Comparison of ENCODE assay signal across 25 cellular contexts in the genomic region with DNA sequence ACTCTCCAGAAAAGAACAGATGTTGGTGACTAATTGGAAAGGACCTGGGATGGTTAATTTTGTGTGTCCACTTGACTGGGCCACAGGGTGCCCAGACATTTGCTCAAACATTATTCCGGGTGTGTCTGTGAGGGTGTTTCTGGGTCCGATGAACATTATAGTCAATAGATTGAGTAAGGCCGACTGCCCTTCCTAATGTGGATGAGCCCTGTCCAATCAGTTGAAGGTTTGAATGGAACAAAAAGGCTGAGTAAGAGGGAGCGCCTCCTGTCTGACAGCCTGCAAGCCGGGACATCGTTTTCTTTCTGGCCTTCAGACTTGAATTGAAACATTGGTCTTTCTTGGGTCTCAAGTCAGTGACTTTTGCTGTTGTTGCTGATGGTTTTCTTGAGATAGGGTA. TPM values are rescaled to one million over a fixed set of nuclear protein-coding genes. Genes with fewer than 3 reads are reported as not detected.
DNase-seq lines count a peak whose midpoint lies in the region; ATAC-seq and TF ChIP-seq lines count a peak whose summit lies in the region.
"Had no signal": no experiment of that assay in that cellular context is flagged by ENCODE, and none has a peak within 500 bp of the region (broad histone marks: within the 10 kb centered on the region; RNA-seq: fewer than 3 reads in every experiment).

No MANE protein-coding gene starts in this region.

- no peak overlapping the region for H3K4me2 ChIP-seq in Karpas-422 (ENCODE audit: low read depth, low read length, poor library complexity, severe bottlenecking)
- H3K4me2 ChIP-seq in mesenchymal stem cell (ENCODE audit: low read length, poor library complexity, severe bottlenecking): no peak overlapping the region
- H3K4me2 ChIP-seq: GM23338 had no signal

- peaks cover 20% of the 10 kb centered on the region for H3K4me1 Mint-ChIP-seq in activated T-cell treated with anti-CD3 and anti-CD28 coated beads, Interleukin-2, amount 50 U/mL, for 72 hours (ENCODE audit: low read depth)
- H3K4me1 Mint-ChIP-seq: GM23338 had no signal

- H3K36me3 Mint-ChIP-seq in activated T-cell treated with anti-CD3 and anti-CD28 coated beads, Interleukin-2, amount 50 U/mL, for 72 hours (ENCODE audit: insufficient read depth in 2 of 2): peaks cover 9 to 16% of the 10 kb centered on the region in 2 donors
- H3K36me3 Mint-ChIP-seq: CD14-positive monocyte; CD8-positive, alpha-beta memory T cell had no signal

- 94% methylated on average over 6 of the region's 6 CpGs for WGBS in mesenchymal stem cell

- H3K9me3 ChIP-seq in Karpas-422 (ENCODE audit: low read length) (no peaks in the 10 kb centered on the region), RWPE2 (ENCODE audit: severe bottlenecking) (no peaks in the 10 kb centered on the region), mesenchymal stem cell (ENCODE audit: control insufficient read depth, low read length) (peaks cover 2% of the 10 kb centered on the region)
- H3K9me3 ChIP-seq: BE2C had no signal

- H3K79me2 ChIP-seq in ACC112 (ENCODE audit: control insufficient read depth, insufficient read depth, low read length, unreplicated experiment): no peaks in the 10 kb centered on the region
- H3K79me2 ChIP-seq in Karpas-422 (ENCODE audit: low read length): no peaks in the 10 kb centered on the region

- no peak overlapping the region for H3K14ac ChIP-seq in mesenchymal stem cell (ENCODE audit: low read length in 2 of 2)

- no peak for TF ChIP-seq CTCF in RWPE2 (IDR thresholded peaks at IDR 0.05; ENCODE audit: poor library complexity, severe bottlenecking)

- no peak overlapping the region for H2BK120ac ChIP-seq in mesenchymal stem cell (ENCODE audit: low read depth, low read length)

- H3K9ac ChIP-seq in Karpas-422 (ENCODE audit: low read length) (no peak overlapping the region), mesenchymal stem cell (ENCODE audit: low read length) (no peak overlapping the region)
- H3K9ac ChIP-seq: BLaER1 treated with 17β-estradiol and CSF1 and Interleukin-3, amounts not matched to agents 10 nM and 100 nM had no signal

- H3K27me3 Mint-ChIP-seq in activated T-cell treated with anti-CD3 and anti-CD28 coated beads, Interleukin-2, amount 50 U/mL, for 72 hours (ENCODE audit: low read depth): peaks cover 5% of the 10 kb centered on the region

- H2BK15ac ChIP-seq in mesenchymal stem cell (ENCODE audit: low read depth, poor library complexity, severe bottlenecking): peak overlapping the region; percentile 67

- no peaks in the 10 kb centered on the region for H4K20me1 ChIP-seq in Karpas-422 (ENCODE audit: insufficient read depth, low read depth, low read length)
- H4K20me1 ChIP-seq: BLaER1 treated with 17β-estradiol and CSF1 and Interleukin-3, amounts not matched to agents 10 nM and 100 nM had no signal

- H3K27ac ChIP-seq in ACC112 (ENCODE audit: low read depth, low read length) (peak overlapping the region; percentile 53; the same call in 1 of the 2 replicates), Karpas-422 (ENCODE audit: low read length) (no peak overlapping the region), RWPE2 (ENCODE audit: poor library complexity, severe bottlenecking) (no peak overlapping the region), mesenchymal stem cell (ENCODE audit: low read length, poor library complexity, severe bottlenecking) (no peak overlapping the region)
- H3K27ac ChIP-seq: 22Rv1 had no signal

- H2AK5ac ChIP-seq in mesenchymal stem cell (ENCODE audit: low read length, severe bottlenecking): no peak overlapping the region

- H3K18ac ChIP-seq in mesenchymal stem cell (ENCODE audit: low read depth in 1 of 2, low read length in 2 of 2): peak overlapping the region in 1 of 2 experiments; percentile 17

- H3K79me1 ChIP-seq in mesenchymal stem cell (replicated peaks; ENCODE audit: low read length, poor library complexity, severe bottlenecking): no peaks in the 10 kb centered on the region

- no peak overlapping the region for H2BK12ac ChIP-seq in mesenchymal stem cell (ENCODE audit: low read length in 2 of 2)

- no peak overlapping the region for H4K91ac ChIP-seq in mesenchymal stem cell (ENCODE audit: low read length)

- H4K8ac ChIP-seq in mesenchymal stem cell (ENCODE audit: low read length): no peak overlapping the region

- no peak overlapping the region for H3K4ac ChIP-seq in mesenchymal stem cell (ENCODE audit: low read depth in 1 of 2, low read length in 2 of 2)

- H3K23ac ChIP-seq in mesenchymal stem cell (ENCODE audit: low read length in 2 of 2): no peak overlapping the region

- H3K4me1 ChIP-seq in ACC112 (ENCODE audit: control insufficient read depth, insufficient read depth, low read length, unreplicated experiment): peaks cover 10% of the 10 kb centered on the region
- H3K4me1 ChIP-seq in Karpas-422 (ENCODE audit: low read length): peaks cover 3% of the 10 kb centered on the region; the same call in 1 of the 2 replicates
- peaks cover 25% of the 10 kb centered on the region for H3K4me1 ChIP-seq in RWPE2 (ENCODE audit: insufficient read depth, poor library complexity, severe bottlenecking)
- H3K4me1 ChIP-seq in mesenchymal stem cell (ENCODE audit: control insufficient read depth, insufficient read depth, low read depth, low read length): peaks cover 6% of the 10 kb centered on the region

- H3K9me3 Mint-ChIP-seq in activated T-cell treated with anti-CD3 and anti-CD28 coated beads, Interleukin-2, amount 50 U/mL, for 72 hours: peaks cover 6 to 18% of the 10 kb centered on the region in 2 donors
- H3K9me3 Mint-ChIP-seq: CD4-positive, alpha-beta T cell; CD8-positive, alpha-beta memory T cell had no signal

- no peaks in the 10 kb centered on the region for H3K27me3 ChIP-seq in ACC112 (ENCODE audit: insufficient read depth, low read length)
- H3K27me3 ChIP-seq in Karpas-422 (ENCODE audit: low read length): no peaks in the 10 kb centered on the region
- no peaks in the 10 kb centered on the region for H3K27me3 ChIP-seq in RWPE2 (ENCODE audit: insufficient read depth, poor library complexity, severe bottlenecking)
- no peaks in the 10 kb centered on the region for H3K27me3 ChIP-seq in mesenchymal stem cell (ENCODE audit: control insufficient read depth in 1 of 2, insufficient read depth in 1 of 2, low read length in 2 of 2)
- H3K27me3 ChIP-seq: BE2C had no signal

- H3K9me2 ChIP-seq in Karpas-422 (replicated peaks; ENCODE audit: insufficient read depth, low read length): no peaks in the 10 kb centered on the region

- no peak overlapping the region for H3K4me3 Mint-ChIP-seq in activated T-cell treated with anti-CD3 and anti-CD28 coated beads, Interleukin-2, amount 50 U/mL, for 72 hours
- H3K4me3 Mint-ChIP-seq: CD14-positive monocyte; CD4-positive, alpha-beta T cell; GM23338; H9 had no signal

- ATAC-seq in RWPE2 (ENCODE audit: low read depth) (no peak), GM18498 (IDR thresholded peaks at IDR 0.05; ENCODE audit: unreplicated experiment) (no peak)
- ATAC-seq in activated T-cell treated with anti-CD3 and anti-CD28 coated beads, Interleukin-2, amount 50 U/mL, for 72 hours (replicated peaks in 1 of 2): no peak
- ATAC-seq: GM12878, GM23338, HCT116 had no signal

- H3K27ac Mint-ChIP-seq in activated T-cell treated with anti-CD3 and anti-CD28 coated beads, Interleukin-2, amount 50 U/mL, for 72 hours: no peak overlapping the region
- H3K27ac Mint-ChIP-seq: CD4-positive, alpha-beta T cell; CD8-positive, alpha-beta memory T cell; GM23338; H9 had no signal

- H2AFZ ChIP-seq in ACC112 (ENCODE audit: low read length, unreplicated experiment) (no peak overlapping the region), Karpas-422 (ENCODE audit: low read length) (no peak overlapping the region), mesenchymal stem cell (ENCODE audit: low read depth, low read length) (no peak overlapping the region)
- H2AFZ ChIP-seq: GM23338 had no signal

- H3K36me3 ChIP-seq in ACC112 (ENCODE audit: insufficient read depth, low read length): no peaks in the 10 kb centered on the region
- no peaks in the 10 kb centered on the region for H3K36me3 ChIP-seq in Karpas-422 (ENCODE audit: insufficient read depth, low read length)
- no peaks in the 10 kb centered on the region for H3K36me3 ChIP-seq in RWPE2 (ENCODE audit: low read depth)
- H3K36me3 ChIP-seq in mesenchymal stem cell (ENCODE audit: control insufficient read depth in 1 of 2, insufficient read depth in 2 of 2, low read depth in 1 of 2, low read length in 2 of 2): no peaks in the 10 kb centered on the region
- H3K36me3 ChIP-seq: BE2C; BLaER1 treated with 17β-estradiol and CSF1 and Interleukin-3, amounts not matched to agents 10 nM and 100 nM had no signal

- DNase-seq in Karpas-422 (peak; percentile 29), RWPE2 (ENCODE audit: low spot score) (peak; percentile 2), mesenchymal stem cell (no peak), superior temporal gyrus (ENCODE audit: extremely low spot score) (no peak), islet precursor cell (no peak)
- DNase-seq in activated T-cell treated with anti-CD3 and anti-CD28 coated beads, Interleukin-2, amount 50 U/mL, for 72 hours: no peak
- DNase-seq: ACHN; AML-193; BE2C; CD4-positive, alpha-beta T cell; CD8-positive, alpha-beta memory T cell; DMS 273 treated with DMSO at 0.1 percent for 48 hours; DMS79; EL; GDM1; H9; HFFc6 had no signal

- H3K4me3 ChIP-seq in ACC112 (ENCODE audit: low read depth, low read length) (no peak overlapping the region), Karpas-422 (ENCODE audit: low read length) (no peak overlapping the region), RWPE2 (ENCODE audit: severe bottlenecking) (no peak overlapping the region), mesenchymal stem cell (ENCODE audit: insufficient read depth in 1 of 2, low read depth in 1 of 2, low read length in 2 of 2) (no peak overlapping the region)
- H3K4me3 ChIP-seq: BLaER1 treated with 17β-estradiol and CSF1 and Interleukin-3, amounts not matched to agents 10 nM and 100 nM; GM12878; GM23338 had no signal

- H2BK5ac ChIP-seq in mesenchymal stem cell (ENCODE audit: low read depth, low read length, poor library complexity, severe bottlenecking): no peak overlapping the region

RNA-seq across cellular contexts. Expression of gene ITPRIPL2, which starts 22.8 kb away (rescaled TPM):
- total RNA-seq in Karpas-422 (2014; rRNA removed; shearing (Covaris generic); ENCODE audit: low replicate concordance): not detected in 2 replicates
- 33.8 TPM for polyA plus RNA-seq in mesenchymal stem cell (2013, experiment 1 of 2)
- polyA plus RNA-seq in mesenchymal stem cell (2013, experiment 2 of 2): 33.2 TPM
- 1 to 10 TPM; 6.7 to 9.3 TPM for total RNA-seq in activated T-cell treated with anti-CD3 and anti-CD28 coated beads, Interleukin-2, amount 50 U/mL, for 72 hours

RNA-seq across cellular contexts. Expression of gene COQ7, which starts 23.5 kb away (rescaled TPM):
- 6.1 and 31.7 TPM in 2 replicates for total RNA-seq in Karpas-422 (2014; rRNA removed; shearing (Covaris generic); ENCODE audit: low replicate concordance)
- polyA plus RNA-seq in mesenchymal stem cell (2013, experiment 1 of 2): 8.4 TPM
- polyA plus RNA-seq in mesenchymal stem cell (2013, experiment 2 of 2): 8.5 TPM
- total RNA-seq in activated T-cell treated with anti-CD3 and anti-CD28 coated beads, Interleukin-2, amount 50 U/mL, for 72 hours: 10 to 100 TPM; 16.5 to 16.6 TPM

Comparison
In these comparisons a context has a peak if more than half of its experiments do, and no peak if none do; other contexts are left out.
1. DNase-seq: peak in Karpas-422 (single experiment) and RWPE2 (single experiment); none in mesenchymal stem cell (single experiment), superior temporal gyrus (single experiment), islet precursor cell (single experiment) and activated T-cell treated with anti-CD3 and anti-CD28 coated beads, Interleukin-2, amount 50 U/mL, for 72 hours (0 of 2).